1 cellular context compared by ENCODE assay signal in genomic region chr10:21363753-21364104, GRCh38.
TF ChIP-seq lines count a peak whose summit lies in the region.

No MANE protein-coding gene starts in this region.

TF ChIP-seq in HepG2, 621 proteins besides CTCF, POLR2A, EP300 and RAD21 (continued from another document):
- TF ChIP-seq AHDC1 (CRISPR knock-in tag; IDR thresholded peaks at IDR 0.05; ENCODE audit: borderline replicate concordance) (no peak), HNRNPH1 (optimal IDR thresholded peaks at IDR 0.05; ENCODE audit: low read depth, low read length) (no peak), PRPF4 (IDR thresholded peaks at IDR 0.05; ENCODE audit: low read depth, low read length, poor library complexity, severe bottlenecking) (no peak), THAP8 (CRISPR knock-in tag; IDR thresholded peaks at IDR 0.05; ENCODE audit: borderline replicate concordance) (no peak), ZBTB46 (CRISPR knock-in tag; IDR thresholded peaks at IDR 0.05; ENCODE audit: borderline replicate concordance) (no peak), RFXAP (CRISPR knock-in tag; IDR thresholded peaks at IDR 0.05; ENCODE audit: borderline replicate concordance) (no peak), IKZF4 (CRISPR knock-in tag; IDR thresholded peaks at IDR 0.05; ENCODE audit: borderline replicate concordance, low read depth, not compliant biosample characterization) (no peak), TEF (CRISPR knock-in tag; IDR thresholded peaks at IDR 0.05) (no peak)
